ENCODE assay signal across 1 cellular context in genomic region chr14:54493293-54493692, GRCh38.
TF ChIP-seq lines count a peak whose summit lies in the region.

No MANE protein-coding gene starts in this region.

TF ChIP-seq in SK-N-SH treated with all-trans-retinoic acid at 6 μM for 48 hours, 23 proteins besides CTCF, POLR2A, EP300 and RAD21 (continued from another document):
- TF ChIP-seq CSRNP3 (CRISPR knock-in tag; IDR thresholded peaks at IDR 0.05) = no peak
- TF ChIP-seq ZC3H10 (CRISPR knock-in tag; IDR thresholded peaks at IDR 0.05) = no peak
- no peak for TF ChIP-seq TOX (CRISPR knock-in tag; IDR thresholded peaks at IDR 0.05; ENCODE audit: borderline replicate concordance)
- TF ChIP-seq, protein P1, sequence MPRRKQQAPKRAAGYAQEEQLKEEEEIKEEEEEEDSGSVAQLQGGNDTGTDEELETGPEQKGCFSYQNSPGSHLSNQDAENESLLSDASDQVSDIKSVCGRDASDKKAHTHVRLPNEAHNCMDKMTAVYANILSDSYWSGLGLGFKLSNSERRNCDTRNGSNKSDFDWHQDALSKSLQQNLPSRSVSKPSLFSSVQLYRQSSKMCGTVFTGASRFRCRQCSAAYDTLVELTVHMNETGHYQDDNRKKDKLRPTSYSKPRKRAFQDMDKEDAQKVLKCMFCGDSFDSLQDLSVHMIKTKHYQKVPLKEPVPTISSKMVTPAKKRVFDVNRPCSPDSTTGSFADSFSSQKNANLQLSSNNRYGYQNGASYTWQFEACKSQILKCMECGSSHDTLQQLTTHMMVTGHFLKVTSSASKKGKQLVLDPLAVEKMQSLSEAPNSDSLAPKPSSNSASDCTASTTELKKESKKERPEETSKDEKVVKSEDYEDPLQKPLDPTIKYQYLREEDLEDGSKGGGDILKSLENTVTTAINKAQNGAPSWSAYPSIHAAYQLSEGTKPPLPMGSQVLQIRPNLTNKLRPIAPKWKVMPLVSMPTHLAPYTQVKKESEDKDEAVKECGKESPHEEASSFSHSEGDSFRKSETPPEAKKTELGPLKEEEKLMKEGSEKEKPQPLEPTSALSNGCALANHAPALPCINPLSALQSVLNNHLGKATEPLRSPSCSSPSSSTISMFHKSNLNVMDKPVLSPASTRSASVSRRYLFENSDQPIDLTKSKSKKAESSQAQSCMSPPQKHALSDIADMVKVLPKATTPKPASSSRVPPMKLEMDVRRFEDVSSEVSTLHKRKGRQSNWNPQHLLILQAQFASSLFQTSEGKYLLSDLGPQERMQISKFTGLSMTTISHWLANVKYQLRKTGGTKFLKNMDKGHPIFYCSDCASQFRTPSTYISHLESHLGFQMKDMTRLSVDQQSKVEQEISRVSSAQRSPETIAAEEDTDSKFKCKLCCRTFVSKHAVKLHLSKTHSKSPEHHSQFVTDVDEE (CRISPR knock-in tag; IDR thresholded peaks at IDR 0.05) = no peak
- TF ChIP-seq, protein P2, sequence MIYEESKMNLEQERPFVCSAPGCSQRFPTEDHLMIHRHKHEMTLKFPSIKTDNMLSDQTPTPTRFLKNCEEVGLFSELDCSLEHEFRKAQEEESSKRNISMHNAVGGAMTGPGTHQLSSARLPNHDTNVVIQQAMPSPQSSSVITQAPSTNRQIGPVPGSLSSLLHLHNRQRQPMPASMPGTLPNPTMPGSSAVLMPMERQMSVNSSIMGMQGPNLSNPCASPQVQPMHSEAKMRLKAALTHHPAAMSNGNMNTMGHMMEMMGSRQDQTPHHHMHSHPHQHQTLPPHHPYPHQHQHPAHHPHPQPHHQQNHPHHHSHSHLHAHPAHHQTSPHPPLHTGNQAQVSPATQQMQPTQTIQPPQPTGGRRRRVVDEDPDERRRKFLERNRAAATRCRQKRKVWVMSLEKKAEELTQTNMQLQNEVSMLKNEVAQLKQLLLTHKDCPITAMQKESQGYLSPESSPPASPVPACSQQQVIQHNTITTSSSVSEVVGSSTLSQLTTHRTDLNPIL (CRISPR knock-in tag; IDR thresholded peaks at IDR 0.05; ENCODE audit: low read depth) = no peak
- TF ChIP-seq, protein P3, sequence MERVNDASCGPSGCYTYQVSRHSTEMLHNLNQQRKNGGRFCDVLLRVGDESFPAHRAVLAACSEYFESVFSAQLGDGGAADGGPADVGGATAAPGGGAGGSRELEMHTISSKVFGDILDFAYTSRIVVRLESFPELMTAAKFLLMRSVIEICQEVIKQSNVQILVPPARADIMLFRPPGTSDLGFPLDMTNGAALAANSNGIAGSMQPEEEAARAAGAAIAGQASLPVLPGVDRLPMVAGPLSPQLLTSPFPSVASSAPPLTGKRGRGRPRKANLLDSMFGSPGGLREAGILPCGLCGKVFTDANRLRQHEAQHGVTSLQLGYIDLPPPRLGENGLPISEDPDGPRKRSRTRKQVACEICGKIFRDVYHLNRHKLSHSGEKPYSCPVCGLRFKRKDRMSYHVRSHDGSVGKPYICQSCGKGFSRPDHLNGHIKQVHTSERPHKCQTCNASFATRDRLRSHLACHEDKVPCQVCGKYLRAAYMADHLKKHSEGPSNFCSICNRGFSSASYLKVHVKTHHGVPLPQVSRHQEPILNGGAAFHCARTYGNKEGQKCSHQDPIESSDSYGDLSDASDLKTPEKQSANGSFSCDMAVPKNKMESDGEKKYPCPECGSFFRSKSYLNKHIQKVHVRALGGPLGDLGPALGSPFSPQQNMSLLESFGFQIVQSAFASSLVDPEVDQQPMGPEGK (CRISPR knock-in tag; IDR thresholded peaks at IDR 0.05; ENCODE audit: borderline replicate concordance) = no peak
- TF ChIP-seq ISL1 (CRISPR knock-in tag; IDR thresholded peaks at IDR 0.05) = no peak
- TF ChIP-seq SNAI2 (CRISPR knock-in tag; IDR thresholded peaks at IDR 0.05) = no peak
- TF ChIP-seq POU6F1 (CRISPR knock-in tag; IDR thresholded peaks at IDR 0.05; ENCODE audit: borderline replicate concordance, low read depth) = no peak
TF ChIP-seq in SK-N-SH treated with all-trans-retinoic acid at 6 μM for 48 hours: peak in this region for 0.
